2 cellular contexts compared by ENCODE assay signal in genomic region chr10:111556666-111557065, GRCh38.
TF ChIP-seq lines count a peak whose summit lies in the region.

No MANE protein-coding gene starts in this region.

TF ChIP-seq in GM12878, 131 proteins besides CTCF, POLR2A, EP300 and RAD21:
- no peak for TF ChIP-seq IRF3 (IDR thresholded peaks at IDR 0.05)
- no peak for TF ChIP-seq USF1 (IDR thresholded peaks at IDR 0.05; ENCODE audit: borderline replicate concordance, extremely low read length, insufficient read depth, low read depth, low read length)
- 0 out of 2 replicates have a peak, but pooled peaks have one; percentile 16 for TF ChIP-seq ZBTB40 (IDR thresholded peaks at IDR 0.05; ENCODE audit: borderline replicate concordance)

TF ChIP-seq in HepG2, 621 proteins besides CTCF, POLR2A, EP300 and RAD21 (continued from another document):
- TF ChIP-seq CBX5 (CRISPR knock-in tag; IDR thresholded peaks at IDR 0.05; ENCODE audit: borderline replicate concordance) (no peak), ZNF569 (CRISPR knock-in tag; IDR thresholded peaks at IDR 0.05; ENCODE audit: borderline replicate concordance) (no peak), NR2F1 (CRISPR knock-in tag; IDR thresholded peaks at IDR 0.05) (peak in 1 of 2 experiments; percentile 59; a peak in 1 of 4 replicates), HNF4A (CRISPR knock-in tag; IDR thresholded peaks at IDR 0.05) (no peak), NR2F6 (IDR thresholded peaks at IDR 0.05) (peak; percentile 53; the same call in 1 of the 2 replicates), NR2F6 (CRISPR knock-in tag; IDR thresholded peaks at IDR 0.05) (no peak), KLF11 (CRISPR knock-in tag; IDR thresholded peaks at IDR 0.05) (no peak), CSRNP1 (CRISPR knock-in tag; IDR thresholded peaks at IDR 0.05) (no peak), ZSCAN30 (CRISPR knock-in tag; IDR thresholded peaks at IDR 0.05) (no peak), ZNF20 (CRISPR knock-in tag; IDR thresholded peaks at IDR 0.05) (no peak)
